Comparison of ENCODE assay signal across 8 cellular contexts in genomic region chr19:14149509-14149994, GRCh38. TPM values are rescaled to one million over a fixed set of nuclear protein-coding genes. Genes with fewer than 3 reads are reported as not detected.
A peak's percentile ranks its signal among the peaks of the same experiment; 100 is the strongest.
DNase-seq lines count a peak whose midpoint lies in the region; ATAC-seq and TF ChIP-seq lines count a peak whose summit lies in the region.

No MANE protein-coding gene starts in this region.

- no peaks in the 10 kb centered on the region for H3K27me3 ChIP-seq in gastrocnemius medialis

- ATAC-seq in Right ventricle myocardium inferior (peak; percentile 62), gastrocnemius medialis (peak; percentile 11 to 23), HG02852 (IDR thresholded peaks at IDR 0.05; ENCODE audit: unreplicated experiment) (no peak), GM18909 (IDR thresholded peaks at IDR 0.05; ENCODE audit: poor library complexity, unreplicated experiment) (no peak), HG03139 (IDR thresholded peaks at IDR 0.05; ENCODE audit: unreplicated experiment) (no peak)

- H3K4me1 ChIP-seq in gastrocnemius medialis: peaks cover 11 to 19% of the 10 kb centered on the region in 2 donors

- peak overlapping the region in 2 of 4 donors; percentile 5 to 10 for H3K4me3 ChIP-seq in gastrocnemius medialis

- H3K36me3 ChIP-seq in gastrocnemius medialis: no peaks in the 10 kb centered on the region

- no peak for TF ChIP-seq CTCF in HFFc6 (IDR thresholded peaks at IDR 0.05)
- no peak for TF ChIP-seq CTCF in gastrocnemius medialis (IDR thresholded peaks at IDR 0.05 in 4 of 5, conservative IDR thresholded peaks at IDR 0.05 in 1 of 5)

- TF ChIP-seq POLR2A in gastrocnemius medialis (IDR thresholded peaks at IDR 0.05): no peak

- H3K4me1 Mint-ChIP-seq in HFFc6 (ENCODE audit: low read depth): peaks cover 43% of the 10 kb centered on the region

- in situ Hi-C loops in gastrocnemius medialis (cut with MboI; ENCODE audit: low sequenced_read_pairs in 4 of 4): no loop called here

- intact Hi-C loops in Right ventricle myocardium inferior (cut with DNase I) (loop anchor here (5.0 to 10.0 kb wide), 3 partner anchors 198 to 325 kb away; partner anchors contain the start of gene PTGER1), gastrocnemius medialis (cut with DNase I; ENCODE audit: low total_unique reads) (loop anchor here (2.0 to 5.0 kb wide), 2 partner anchors 48 to 199 kb away; no protein-coding TSS in a partner anchor)

- H3K9me3 ChIP-seq in gastrocnemius medialis: no peaks in the 10 kb centered on the region

- peak overlapping the region; percentile 45 for H3K4me3 Mint-ChIP-seq in HFFc6

- no peaks in the 10 kb centered on the region for H3K9me3 Mint-ChIP-seq in HFFc6

- H3K27me3 Mint-ChIP-seq in HFFc6 (ENCODE audit: insufficient read depth): peaks cover 3% of the 10 kb centered on the region; the same call in 1 of the 2 replicates

- peak overlapping the region; percentile 49 to 76 (median 61) for H3K27ac ChIP-seq in gastrocnemius medialis

- H3K27ac Mint-ChIP-seq in HFFc6: peak overlapping the region; percentile 77

- DNase-seq in HFFc6: no peak
- peak; percentile 20 for DNase-seq in activated T-helper 9 cell treated with anti-CD3 and anti-CD28 coated beads, Interleukin-2, amount 50 U/mL, for 16 hours (ENCODE audit: low read depth)
- peak; percentile 94 for DNase-seq in Right ventricle myocardium inferior (ENCODE audit: missing footprints)
- peak; percentile 30 to 46 for DNase-seq in gastrocnemius medialis
- no peak for DNase-seq in DMS114 treated with DMSO at 0.1 percent for 48 hours (lab: John Stamatoyannopoulos, UW; ENCODE audit: unreplicated experiment)

- H3K36me3 Mint-ChIP-seq in HFFc6 (ENCODE audit: low read depth): no peaks in the 10 kb centered on the region

RNA-seq across cellular contexts. Expression of gene ASF1B, which starts 13.2 kb away (rescaled TPM):
- 10 to 100 TPM; 11.0 to 22.8 (median 18.6) TPM for total RNA-seq in HFFc6 (2021; fragmentation: NEBNext Ultra II Directional; extraction: Animal tissue kit (Norgen Biotek cat#: 25700))
- 2.0 TPM for total RNA-seq in Right ventricle myocardium inferior
- total RNA-seq in gastrocnemius medialis: 1 to 10 TPM in 3 of 4 donors, not detected in 1; 1.2 to 4.1 (median 1.5) TPM

RNA-seq across cellular contexts. Expression of gene PRKACA, which starts 32.0 kb away (rescaled TPM):
- 100 to 1,000 TPM; 137 to 170 (median 149) TPM for total RNA-seq in HFFc6 (2021; fragmentation: NEBNext Ultra II Directional; extraction: Animal tissue kit (Norgen Biotek cat#: 25700))
- total RNA-seq in Right ventricle myocardium inferior (494 TPM), gastrocnemius medialis (100 to 1,000 TPM in 3 of 4 donors, 10 to 100 TPM in 1; 74.7 to 180 (median 147) TPM)

RNA-seq across cellular contexts. Expression of gene ADGRL1, which starts 56.4 kb away (rescaled TPM):
- total RNA-seq in HFFc6 (2021; fragmentation: NEBNext Ultra II Directional; extraction: Animal tissue kit (Norgen Biotek cat#: 25700)): 1 to 10 TPM; 1.6 to 2.9 (median 2.2) TPM
- total RNA-seq in Right ventricle myocardium inferior (27.0 TPM), gastrocnemius medialis (1 to 10 TPM in 2 of 4 donors, under 1 TPM in 2; 0.76 to 3.5 (median 1.2) TPM)

RNA-seq across cellular contexts. Expression of gene SAMD1, which starts 59.0 kb away (rescaled TPM):
- 10 to 100 TPM; 33.0 to 48.6 (median 35.9) TPM for total RNA-seq in HFFc6 (2021; fragmentation: NEBNext Ultra II Directional; extraction: Animal tissue kit (Norgen Biotek cat#: 25700))
- total RNA-seq in Right ventricle myocardium inferior (60.2 TPM), gastrocnemius medialis (10 to 100 TPM; 15.1 to 71.8 (median 40.2) TPM)

Comparison
In these comparisons a context has a peak if more than half of its experiments do, and no peak if none do; other contexts are left out.
1. DNase-seq: peak in activated T-helper 9 cell treated with anti-CD3 and anti-CD28 coated beads, Interleukin-2, amount 50 U/mL, for 16 hours (single experiment), Right ventricle myocardium inferior (single experiment) and gastrocnemius medialis (2 of 2); none in HFFc6 (single experiment) and DMS114 treated with DMSO at 0.1 percent for 48 hours (single experiment).
2. ATAC-seq: peak in Right ventricle myocardium inferior (single experiment) and gastrocnemius medialis (2 of 2); none in HG02852 (single experiment), GM18909 (single experiment) and HG03139 (single experiment).